31 cellular contexts compared by ENCODE assay signal in genomic region chr7:111184960-111185359, GRCh38.
"Had no signal": no experiment of that assay in that cellular context is flagged by ENCODE, and none has a peak within 500 bp of the region (broad histone marks: within the 10 kb centered on the region; RNA-seq: fewer than 3 reads in every experiment).

No MANE protein-coding gene starts in this region.

- H3K9me3 ChIP-seq: lower lobe of right lung, right lobe of liver, thoracic aorta had no signal

- H3K9me3 Mint-ChIP-seq: activated CD4-positive, alpha-beta T cell treated with anti-CD3 and anti-CD28 coated beads, Interleukin-2, amount 10 ng/mL, durations not matched to agents 24 days and 14 days; activated T-helper 17 cell treated with anti-CD3 and anti-CD28 coated beads, Interleukin-2, amount 50 U/mL, for 72 hours; natural killer cell treated with Interleukin-12 subunit alpha and Interleukin-12 subunit beta and Interleukin-15 and Interleukin-18, amount 100 ng/mL, for 72 hours had no signal

- H3K4me3 Mint-ChIP-seq: activated CD4-positive, alpha-beta memory T cell treated with anti-CD3 and anti-CD28 coated beads for 36 hours; activated CD4-positive, alpha-beta T cell treated with anti-CD3 and anti-CD28 coated beads, Interleukin-2, amount 10 ng/mL, durations not matched to agents 24 days and 14 days; activated T-cell treated with anti-CD3 and anti-CD28 coated beads, Interleukin-2, amount 50 U/mL, for 4 hours; activated T-helper 17 cell treated with anti-CD3 and anti-CD28 coated beads, Interleukin-2, amount 50 U/mL, for 72 hours; natural killer cell treated with Interleukin-12 subunit alpha and Interleukin-12 subunit beta and Interleukin-15 and Interleukin-18, amount 100 ng/mL, for 72 hours; stimulated activated naive CD8-positive, alpha-beta T cell treated with anti-CD3 and anti-CD28 coated beads, Interleukin-15, Interleukin-2, amounts not matched to agents 100 ng/mL and 50 ng/mL, for 24 hours had no signal

- H3K4me3 ChIP-seq: esophagus squamous epithelium, left lung, lower lobe of right lung, right lobe of liver, thoracic aorta had no signal

- H3K4me1 Mint-ChIP-seq: activated CD4-positive, alpha-beta T cell treated with anti-CD3 and anti-CD28 coated beads, Interleukin-2, amount 10 ng/mL, durations not matched to agents 24 days and 14 days; activated T-helper 17 cell treated with anti-CD3 and anti-CD28 coated beads, Interleukin-2, amount 50 U/mL, for 72 hours had no signal

- H3K27ac Mint-ChIP-seq: activated CD4-positive, alpha-beta memory T cell treated with anti-CD3 and anti-CD28 coated beads for 36 hours; activated CD4-positive, alpha-beta T cell treated with anti-CD3 and anti-CD28 coated beads, Interleukin-2, amount 10 ng/mL, durations not matched to agents 24 days and 14 days; activated T-helper 17 cell treated with anti-CD3 and anti-CD28 coated beads, Interleukin-2, amount 50 U/mL, for 72 hours; natural killer cell treated with Interleukin-12 subunit alpha and Interleukin-12 subunit beta and Interleukin-15 and Interleukin-18, amount 100 ng/mL, for 72 hours; stimulated activated naive CD8-positive, alpha-beta T cell treated with anti-CD3 and anti-CD28 coated beads, Interleukin-15, Interleukin-2, amounts not matched to agents 100 ng/mL and 50 ng/mL, for 24 hours had no signal

- DNase-seq: activated CD4-positive, alpha-beta memory T cell treated with anti-CD3 and anti-CD28 coated beads for 36 hours; activated CD4-positive, alpha-beta T cell treated with anti-CD3 and anti-CD28 coated beads, Interleukin-2, amount 10 ng/mL, durations not matched to agents 24 days and 14 days; activated CD8-positive, alpha-beta memory T cell treated with anti-CD3 and anti-CD28 coated beads, Interleukin-2, amount 50 U/mL, for 48 hours; activated gamma-delta T cell treated with Interleukin-2 at 50 U/mL for 16 hours; activated naive CD4-positive, alpha-beta T cell treated with anti-CD3 and anti-CD28 coated beads, Interleukin-2, amount 50 U/mL, for 16 hours; activated T-cell treated with anti-CD3 and anti-CD28 coated beads, Interleukin-2, amount 50 U/mL, for 4 hours; amygdala; effector CD8-positive, alpha-beta T cell; esophagus squamous epithelium; foreskin melanocyte; glutamatergic neuron; left lung; lower lobe of right lung; mesenchymal stem cell; posterior cingulate gyrus; right lobe of liver; stimulated activated CD4-positive, alpha-beta T cell treated with anti-CD3 and anti-CD28 coated beads, Interleukin-2, amount 100 ng/mL, for 48 hours; T-helper 9 cell; trophoblast cell; WERI-Rb-1 had no signal

- H3K27me3 ChIP-seq: esophagus squamous epithelium, left lung, right lobe of liver had no signal

- H3K36me3 Mint-ChIP-seq: activated CD4-positive, alpha-beta memory T cell treated with anti-CD3 and anti-CD28 coated beads for 36 hours; natural killer cell treated with Interleukin-12 subunit alpha and Interleukin-12 subunit beta and Interleukin-15 and Interleukin-18, amount 100 ng/mL, for 72 hours had no signal

- H3K36me3 ChIP-seq: esophagus squamous epithelium, left lung, lower lobe of right lung, right lobe of liver, thoracic aorta, WERI-Rb-1 had no signal

- FAIRE-seq: colon, endometrium, islet of Langerhans, TTC549, urothelium cell line had no signal

- H3K4me1 ChIP-seq: esophagus squamous epithelium, left lung, lower lobe of right lung, right lobe of liver had no signal

- H3K27me3 Mint-ChIP-seq: activated CD4-positive, alpha-beta memory T cell treated with anti-CD3 and anti-CD28 coated beads for 36 hours; activated CD4-positive, alpha-beta T cell treated with anti-CD3 and anti-CD28 coated beads, Interleukin-2, amount 10 ng/mL, durations not matched to agents 24 days and 14 days; activated T-helper 17 cell treated with anti-CD3 and anti-CD28 coated beads, Interleukin-2, amount 50 U/mL, for 72 hours; natural killer cell treated with Interleukin-12 subunit alpha and Interleukin-12 subunit beta and Interleukin-15 and Interleukin-18, amount 100 ng/mL, for 72 hours; stimulated activated naive CD8-positive, alpha-beta T cell treated with anti-CD3 and anti-CD28 coated beads, Interleukin-15, Interleukin-2, amounts not matched to agents 100 ng/mL and 50 ng/mL, for 24 hours had no signal

- ATAC-seq: activated CD4-positive, CD25-positive, alpha-beta regulatory T cell treated with anti-CD3 and anti-CD28 coated beads, Interleukin-2, amount 50 U/mL, for 24 hours; activated T-cell treated with anti-CD3 and anti-CD28 coated beads, Interleukin-2, amount 50 U/mL, for 4 hours; activated T-helper 17 cell treated with anti-CD3 and anti-CD28 coated beads, Interleukin-2, amount 50 U/mL, for 72 hours; left lung; lower lobe of right lung; natural killer cell treated with Interleukin-12 subunit alpha and Interleukin-12 subunit beta and Interleukin-15 and Interleukin-18, amount 100 ng/mL, for 72 hours; right lobe of liver had no signal

- H3K27ac ChIP-seq: epithelial cell of prostate, esophagus squamous epithelium, left lung, lower lobe of right lung, right lobe of liver, thoracic aorta, WERI-Rb-1 had no signal
